Comparison of ENCODE assay signal across 41 cellular contexts in genomic region chr15:69434679-69435078, GRCh38.
"Had no signal": no experiment of that assay in that cellular context is flagged by ENCODE, and none has a peak within 500 bp of the region (broad histone marks: within the 10 kb centered on the region; RNA-seq: fewer than 3 reads in every experiment).

No MANE protein-coding gene starts in this region.

- H3K4me3 ChIP-seq: MG63, Peyer's patch had no signal

- H3K27me3 Mint-ChIP-seq: activated B cell treated with CpG ODN at 0.5 μM for 24 hours; activated CD4-positive, alpha-beta memory T cell treated with anti-CD3 and anti-CD28 coated beads for 36 hours; activated naive CD8-positive, alpha-beta T cell treated with anti-CD3 and anti-CD28 coated beads for 36 hours; activated T-helper 17 cell treated with anti-CD3 and anti-CD28 coated beads, Interleukin-2, amount 50 U/mL, for 72 hours; T-cell; T-helper 17 cell had no signal

- H3K9me3 Mint-ChIP-seq: activated B cell treated with CpG ODN at 0.5 μM for 24 hours; activated CD4-positive, alpha-beta memory T cell treated with anti-CD3 and anti-CD28 coated beads for 36 hours; activated naive CD8-positive, alpha-beta T cell treated with anti-CD3 and anti-CD28 coated beads for 36 hours; activated T-cell treated with anti-CD3 and anti-CD28 coated beads, Interleukin-2, amount 50 U/mL, for 72 hours; activated T-helper 17 cell treated with anti-CD3 and anti-CD28 coated beads, Interleukin-2, amount 50 U/mL, for 72 hours; T-cell had no signal

- H3K9me3 ChIP-seq: MG63, Peyer's patch had no signal

- H3K36me3 ChIP-seq: brain microvascular endothelial cell, Peyer's patch had no signal

- H3K27me3 ChIP-seq: brain microvascular endothelial cell, MG63, Peyer's patch had no signal

- H3K4me3 Mint-ChIP-seq: activated B cell treated with CpG ODN at 0.5 μM for 24 hours; activated CD4-positive, alpha-beta memory T cell treated with anti-CD3 and anti-CD28 coated beads for 36 hours; activated naive CD8-positive, alpha-beta T cell treated with anti-CD3 and anti-CD28 coated beads for 36 hours; activated T-cell treated with anti-CD3 and anti-CD28 coated beads, Interleukin-2, amount 50 U/mL, for 72 hours; activated T-helper 17 cell treated with anti-CD3 and anti-CD28 coated beads, Interleukin-2, amount 50 U/mL, for 72 hours; T-cell; T-helper 17 cell had no signal

- H3K4me1 Mint-ChIP-seq: activated B cell treated with CpG ODN at 0.5 μM for 24 hours; activated naive CD8-positive, alpha-beta T cell treated with anti-CD3 and anti-CD28 coated beads for 36 hours; activated T-helper 17 cell treated with anti-CD3 and anti-CD28 coated beads, Interleukin-2, amount 50 U/mL, for 72 hours; T-cell had no signal

- ATAC-seq: activated T-cell treated with anti-CD3 and anti-CD28 coated beads, Interleukin-2, amount 50 U/mL, for 72 hours; activated T-helper 17 cell treated with anti-CD3 and anti-CD28 coated beads, Interleukin-2, amount 50 U/mL, for 72 hours; PC-3; SK-N-SH treated with all-trans-retinoic acid at 6 μM for 48 hours; T-cell; T-helper 17 cell had no signal

- H3K27ac ChIP-seq: brain microvascular endothelial cell, Peyer's patch, VCaP had no signal

- H3K27ac Mint-ChIP-seq: activated B cell treated with CpG ODN at 0.5 μM for 24 hours; activated CD4-positive, alpha-beta memory T cell treated with anti-CD3 and anti-CD28 coated beads for 36 hours; activated naive CD8-positive, alpha-beta T cell treated with anti-CD3 and anti-CD28 coated beads for 36 hours; activated T-cell treated with anti-CD3 and anti-CD28 coated beads, Interleukin-2, amount 50 U/mL, for 72 hours; activated T-helper 17 cell treated with anti-CD3 and anti-CD28 coated beads, Interleukin-2, amount 50 U/mL, for 72 hours; T-cell; T-helper 17 cell had no signal

- H3K36me3 Mint-ChIP-seq: T-cell had no signal

- DNase-seq: activated B cell treated with CpG ODN at 0.5 μM for 24 hours; activated CD4-positive, alpha-beta memory T cell treated with anti-CD3 and anti-CD28 coated beads for 36 hours; activated CD4-positive, alpha-beta T cell treated with anti-CD3 and anti-CD28 coated beads for 4 hours; activated CD4-positive, alpha-beta T cell treated with anti-CD3 and anti-CD28 coated beads, Interleukin-2, amount 50 U/mL, for 1 hour; activated CD4-positive, CD25-positive, alpha-beta regulatory T cell treated with anti-CD3 and anti-CD28 coated beads, Interleukin-2, amount 50 U/mL, for 72 hours; activated effector memory CD4-positive, alpha-beta T cell treated with anti-CD3 and anti-CD28 coated beads, Interleukin-2, amount 50 U/mL, for 16 hours; activated naive CD4-positive, alpha-beta T cell; activated naive CD4-positive, alpha-beta T cell treated with anti-CD3 and anti-CD28 coated beads, Interleukin-2, amount 50 U/mL, for 16 hours; activated naive CD8-positive, alpha-beta T cell treated with anti-CD3 and anti-CD28 coated beads for 36 hours; activated T-cell treated with anti-CD3 and anti-CD28 coated beads, Interleukin-2, amount 50 U/mL, for 1 hour; activated T-cell treated with anti-CD3 and anti-CD28 coated beads, Interleukin-2, amount 50 U/mL, for 72 hours; amniotic stem cell; aorta; brain microvascular endothelial cell; central memory CD4-positive, alpha-beta T cell; Kasumi-1; KG1; MG63; NCI-H1092 treated with DMSO at 0.1 percent for 48 hours; NCI-H1417; NCI-H146; NCI-H187; NCI-H2029 treated with DMSO at 0.1 percent for 48 hours; NCI-H2107; NCI-H2171 treated with DMSO at 0.1 percent for 48 hours; NCI-H2227 treated with DMSO at 0.1 percent for 48 hours; NCI-H446; NCI-H510A treated with DMSO at 0.1 percent for 48 hours; NCI-H526 treated with DMSO at 0.1 percent for 48 hours; NCI-H82; NK-92 treated with Interleukin-12 subunit alpha and Interleukin-12 subunit beta, amount 100 ng/mL, for 24 hours; PC-3; Peyer's patch; RPMI8226; SIG-M5; T-cell; T-helper 17 cell; T-helper 9 cell had no signal

- H3K4me1 ChIP-seq: Peyer's patch had no signal
